In the genomic region with DNA sequence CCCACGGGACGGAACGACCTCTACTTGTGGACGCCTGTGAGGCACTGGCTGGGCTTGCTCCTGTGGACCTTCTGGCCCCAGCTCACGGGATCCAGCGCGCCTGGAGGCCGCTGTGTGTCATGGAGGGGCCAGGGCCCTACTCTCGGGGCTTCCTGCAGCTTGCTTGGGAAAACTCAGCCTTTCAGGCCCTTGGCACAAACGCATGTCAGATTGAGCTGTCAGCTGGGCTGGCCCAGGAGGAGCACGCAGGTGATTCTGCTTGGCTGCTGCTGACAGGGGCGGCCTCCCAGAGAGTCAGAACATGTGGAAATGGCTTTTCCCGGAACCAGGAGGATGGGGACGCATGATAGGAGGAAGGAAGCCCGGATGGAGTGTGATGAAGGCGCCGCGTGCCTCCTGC, we compare ENCODE assay signal across 16 cellular contexts. TPM values are rescaled to one million over a fixed set of nuclear protein-coding genes. Genes with fewer than 3 reads are reported as not detected.
A peak's percentile ranks its signal among the peaks of the same experiment; 100 is the strongest.
DNase-seq lines count a peak whose midpoint lies in the region; ATAC-seq and TF ChIP-seq lines count a peak whose summit lies in the region.
"Had no signal": no experiment of that assay in that cellular context is flagged by ENCODE, and none has a peak within 500 bp of the region (broad histone marks: within the 10 kb centered on the region; RNA-seq: fewer than 3 reads in every experiment).

No MANE protein-coding gene starts in this region.

- no peaks in the 10 kb centered on the region for H3K9me3 ChIP-seq in upper lobe of right lung

- DNase-seq in activated naive CD8-positive, alpha-beta T cell treated with anti-CD3 and anti-CD28 coated beads, Interleukin-2, amount 10 ng/mL, durations not matched to agents 7 days and 5 days: no peak
- no peak for DNase-seq in activated naive CD8-positive, alpha-beta T cell treated with anti-CD3 and anti-CD28 coated beads, Interleukin-2, amount 50 U/mL, for 24 hours
- DNase-seq in NCI-H1694 (lab: John Stamatoyannopoulos, UW): peak; percentile 63
- DNase-seq in glutamatergic neuron: no peak
- DNase-seq in upper lobe of right lung: no peak
- DNase-seq in hippocampal formation (lab: John Stamatoyannopoulos, UW): no peak
- no peak for DNase-seq in NCI-H2227 (lab: John Stamatoyannopoulos, UW; ENCODE audit: unreplicated experiment)
- DNase-seq: CD8-positive, alpha-beta T cell; COR-L47; DMS153; DMS79 treated with DMSO at 0.1 percent for 48 hours; EL; GDM1 had no signal

- H3K27ac Mint-ChIP-seq in activated naive CD8-positive, alpha-beta T cell treated with anti-CD3 and anti-CD28 coated beads, Interleukin-2, amount 10 ng/mL, durations not matched to agents 7 days and 5 days: peak overlapping the region; percentile 34
- no peak overlapping the region for H3K27ac Mint-ChIP-seq in activated naive CD8-positive, alpha-beta T cell treated with anti-CD3 and anti-CD28 coated beads, Interleukin-2, amount 50 U/mL, for 24 hours
- H3K27ac Mint-ChIP-seq in glutamatergic neuron (ENCODE audit: unreplicated experiment): peak overlapping the region; percentile 84
- H3K27ac Mint-ChIP-seq: CD8-positive, alpha-beta T cell had no signal

- no peaks in the 10 kb centered on the region for H3K27me3 Mint-ChIP-seq in activated naive CD8-positive, alpha-beta T cell treated with anti-CD3 and anti-CD28 coated beads, Interleukin-2, amount 10 ng/mL, durations not matched to agents 7 days and 5 days
- H3K27me3 Mint-ChIP-seq in activated naive CD8-positive, alpha-beta T cell treated with anti-CD3 and anti-CD28 coated beads, Interleukin-2, amount 50 U/mL, for 24 hours: no peaks in the 10 kb centered on the region
- H3K27me3 Mint-ChIP-seq in glutamatergic neuron (ENCODE audit: unreplicated experiment): peaks cover 15% of the 10 kb centered on the region

- intact Hi-C loops in upper lobe of right lung (cut with DNase I): no loop called here

- POLR2A ChIA-PET in activated naive CD8-positive, alpha-beta T cell treated with anti-CD3 and anti-CD28 coated beads, Interleukin-2, amount 10 ng/mL, durations not matched to agents 7 days and 5 days (lab: Charles Lee): no interaction called here

- peaks cover 28% of the 10 kb centered on the region for H3K36me3 Mint-ChIP-seq in activated naive CD8-positive, alpha-beta T cell treated with anti-CD3 and anti-CD28 coated beads, Interleukin-2, amount 10 ng/mL, durations not matched to agents 7 days and 5 days
- H3K36me3 Mint-ChIP-seq in activated naive CD8-positive, alpha-beta T cell treated with anti-CD3 and anti-CD28 coated beads, Interleukin-2, amount 50 U/mL, for 24 hours (ENCODE audit: low read depth): peaks cover 34% of the 10 kb centered on the region
- H3K36me3 Mint-ChIP-seq in glutamatergic neuron (ENCODE audit: unreplicated experiment): no peaks in the 10 kb centered on the region

- no peaks in the 10 kb centered on the region for H3K4me1 ChIP-seq in upper lobe of right lung

- no peaks in the 10 kb centered on the region for H3K27me3 ChIP-seq in upper lobe of right lung

- H3K4me3 Mint-ChIP-seq in activated naive CD8-positive, alpha-beta T cell treated with anti-CD3 and anti-CD28 coated beads, Interleukin-2, amount 10 ng/mL, durations not matched to agents 7 days and 5 days: no peak overlapping the region
- H3K4me3 Mint-ChIP-seq in activated naive CD8-positive, alpha-beta T cell treated with anti-CD3 and anti-CD28 coated beads, Interleukin-2, amount 50 U/mL, for 24 hours: no peak overlapping the region
- no peak overlapping the region for H3K4me3 Mint-ChIP-seq in glutamatergic neuron (ENCODE audit: unreplicated experiment)
- H3K4me3 Mint-ChIP-seq: CD14-positive monocyte; CD8-positive, alpha-beta T cell had no signal

- no peaks in the 10 kb centered on the region for H3K9me3 Mint-ChIP-seq in activated naive CD8-positive, alpha-beta T cell treated with anti-CD3 and anti-CD28 coated beads, Interleukin-2, amount 10 ng/mL, durations not matched to agents 7 days and 5 days
- H3K9me3 Mint-ChIP-seq in activated naive CD8-positive, alpha-beta T cell treated with anti-CD3 and anti-CD28 coated beads, Interleukin-2, amount 50 U/mL, for 24 hours: no peaks in the 10 kb centered on the region
- peaks cover 18% of the 10 kb centered on the region for H3K9me3 Mint-ChIP-seq in glutamatergic neuron (ENCODE audit: unreplicated experiment)
- H3K9me3 Mint-ChIP-seq: CD14-positive monocyte; CD8-positive, alpha-beta T cell had no signal

- peaks cover 7% of the 10 kb centered on the region for H3K4me1 Mint-ChIP-seq in activated naive CD8-positive, alpha-beta T cell treated with anti-CD3 and anti-CD28 coated beads, Interleukin-2, amount 10 ng/mL, durations not matched to agents 7 days and 5 days
- H3K4me1 Mint-ChIP-seq in activated naive CD8-positive, alpha-beta T cell treated with anti-CD3 and anti-CD28 coated beads, Interleukin-2, amount 50 U/mL, for 24 hours: peaks cover 5% of the 10 kb centered on the region
- H3K4me1 Mint-ChIP-seq in glutamatergic neuron (ENCODE audit: low read depth, unreplicated experiment): peaks cover 57% of the 10 kb centered on the region
- H3K4me1 Mint-ChIP-seq: CD14-positive monocyte had no signal

- no peak overlapping the region for H3K4me3 ChIP-seq in upper lobe of right lung

- peaks cover 63% of the 10 kb centered on the region for H3K36me3 ChIP-seq in upper lobe of right lung

- TF ChIP-seq CTCF in glutamatergic neuron (IDR thresholded peaks at IDR 0.05; ENCODE audit: partially characterized antibody, unreplicated experiment) (no peak), upper lobe of right lung (IDR thresholded peaks at IDR 0.05) (no peak)

- H3K27ac ChIP-seq in upper lobe of right lung: no peak overlapping the region
- H3K27ac ChIP-seq: 22Rv1 had no signal

- no peak for ATAC-seq in activated naive CD8-positive, alpha-beta T cell treated with anti-CD3 and anti-CD28 coated beads, Interleukin-2, amount 10 ng/mL, durations not matched to agents 7 days and 5 days (ENCODE audit: low read depth)
- ATAC-seq in activated naive CD8-positive, alpha-beta T cell treated with anti-CD3 and anti-CD28 coated beads, Interleukin-2, amount 50 U/mL, for 24 hours: no peak
- ATAC-seq in upper lobe of right lung (peak; percentile 9), GM18858 (IDR thresholded peaks at IDR 0.05; ENCODE audit: unreplicated experiment) (no peak)
- ATAC-seq: CD8-positive, alpha-beta T cell had no signal

RNA-seq across cellular contexts. Expression of gene TMEM181, which starts 39.7 kb away (rescaled TPM):
- total RNA-seq in activated naive CD8-positive, alpha-beta T cell treated with anti-CD3 and anti-CD28 coated beads, Interleukin-2, amount 10 ng/mL, durations not matched to agents 7 days and 5 days: 10 to 100 TPM; 16.8 to 17.7 TPM
- total RNA-seq in glutamatergic neuron (ENCODE audit: unreplicated experiment) (44.3 TPM), upper lobe of right lung (31.5 TPM)

RNA-seq across cellular contexts. Expression of gene DYNLT1, which starts 44.9 kb away (rescaled TPM):
- 100 to 1,000 TPM in 1 of 2 experiments, 10 to 100 TPM in 1; 99.9 to 102 TPM for total RNA-seq in activated naive CD8-positive, alpha-beta T cell treated with anti-CD3 and anti-CD28 coated beads, Interleukin-2, amount 10 ng/mL, durations not matched to agents 7 days and 5 days
- total RNA-seq in glutamatergic neuron (ENCODE audit: unreplicated experiment) (261 TPM), upper lobe of right lung (104 TPM)

RNA-seq across cellular contexts. Expression of gene SYTL3, which starts 50.2 kb away (rescaled TPM):
- total RNA-seq in activated naive CD8-positive, alpha-beta T cell treated with anti-CD3 and anti-CD28 coated beads, Interleukin-2, amount 10 ng/mL, durations not matched to agents 7 days and 5 days: 10 to 100 TPM; 65.3 to 71.7 TPM
- total RNA-seq in glutamatergic neuron (ENCODE audit: unreplicated experiment) (2.8 TPM), upper lobe of right lung (8.7 TPM)
